ENCODE assay signal across 19 cellular contexts in genomic region chr15:99999282-100000070, GRCh38.
"Had no signal": no experiment of that assay in that cellular context is flagged by ENCODE, and none has a peak within 500 bp of the region (broad histone marks: within the 10 kb centered on the region; RNA-seq: fewer than 3 reads in every experiment).

No MANE protein-coding gene starts in this region.

- H2AFZ ChIP-seq: hepatocyte had no signal

- DNase-seq: activated CD4-positive, alpha-beta memory T cell treated with anti-CD3 and anti-CD28 coated beads, Interleukin-2, amount 10 ng/mL, durations not matched to agents 7 days and 5 days; activated CD4-positive, alpha-beta T cell treated with anti-CD3 and anti-CD28 coated beads for 4 hours; activated naive CD4-positive, alpha-beta T cell treated with anti-CD3 and anti-CD28 coated beads, Interleukin-2, amount 10 ng/mL, durations not matched to agents 7 days and 5 days; activated T-cell treated with anti-CD3 and anti-CD28 coated beads, Interleukin-2, amount 50 U/mL, for 24 hours; effector CD8-positive, alpha-beta T cell; left ventricle myocardium inferior; stimulated activated naive B cell treated with anti-CD40 and anti-IgM and Interleukin-4, amounts not matched to agents 10 μg/mL and 1 μg/mL and 100 μg/mL, for 72 hours; T-cell; uterus had no signal

- H3K27ac ChIP-seq: hepatocyte, left ventricle myocardium inferior, pancreas, thoracic aorta, uterus had no signal

- ATAC-seq: pancreas; SK-N-SH treated with all-trans-retinoic acid at 6 μM for 48 hours; stimulated activated naive B cell treated with anti-CD40 and anti-IgM and Interleukin-4, amounts not matched to agents 10 μg/mL and 1 μg/mL and 100 μg/mL, for 72 hours; T-cell; WTC11 had no signal

- H3K4me1 ChIP-seq: left ventricle myocardium inferior, pancreas, uterus had no signal

- H3K27me3 ChIP-seq: hepatocyte, pancreas, uterus had no signal

- H3K4me2 ChIP-seq: hepatocyte had no signal

- H3K36me3 Mint-ChIP-seq: activated naive CD4-positive, alpha-beta T cell treated with anti-CD3 and anti-CD28 coated beads, Interleukin-2, amount 10 ng/mL, durations not matched to agents 7 days and 5 days; stimulated activated naive B cell treated with anti-CD40 and anti-IgM and Interleukin-4, amounts not matched to agents 10 μg/mL and 1 μg/mL and 100 μg/mL, for 72 hours; WTC11 had no signal

- H3K4me3 Mint-ChIP-seq: activated CD4-positive, alpha-beta memory T cell treated with anti-CD3 and anti-CD28 coated beads, Interleukin-2, amount 10 ng/mL, durations not matched to agents 7 days and 5 days; activated naive CD4-positive, alpha-beta T cell treated with anti-CD3 and anti-CD28 coated beads, Interleukin-2, amount 10 ng/mL, durations not matched to agents 7 days and 5 days; activated T-cell treated with anti-CD3 and anti-CD28 coated beads, Interleukin-2, amount 50 U/mL, for 24 hours; dendritic cell treated with granulocyte-macrophage colony-stimulating factor and Interleukin-4, amounts not matched to agents 40 ng/mL and 50 ng/mL, for 4 days; stimulated activated naive B cell treated with anti-CD40 and anti-IgM and Interleukin-4, amounts not matched to agents 10 μg/mL and 1 μg/mL and 100 μg/mL, for 72 hours; T-cell; WTC11 had no signal

- H3K36me3 ChIP-seq: left ventricle myocardium inferior, pancreas, thoracic aorta, uterus had no signal

- H3K4me3 ChIP-seq: hepatocyte, left ventricle myocardium inferior, pancreas, thoracic aorta, uterus had no signal

- H3K27me3 Mint-ChIP-seq: activated CD4-positive, alpha-beta memory T cell treated with anti-CD3 and anti-CD28 coated beads, Interleukin-2, amount 10 ng/mL, durations not matched to agents 7 days and 5 days; activated naive CD4-positive, alpha-beta T cell treated with anti-CD3 and anti-CD28 coated beads, Interleukin-2, amount 10 ng/mL, durations not matched to agents 7 days and 5 days; activated T-cell treated with anti-CD3 and anti-CD28 coated beads, Interleukin-2, amount 50 U/mL, for 24 hours; T-cell had no signal

- FAIRE-seq: astrocyte, endothelial cell of umbilical vein, islet of Langerhans, pancreas had no signal

- H3K27ac Mint-ChIP-seq: activated CD4-positive, alpha-beta memory T cell treated with anti-CD3 and anti-CD28 coated beads, Interleukin-2, amount 10 ng/mL, durations not matched to agents 7 days and 5 days; activated naive CD4-positive, alpha-beta T cell treated with anti-CD3 and anti-CD28 coated beads, Interleukin-2, amount 10 ng/mL, durations not matched to agents 7 days and 5 days; activated T-cell treated with anti-CD3 and anti-CD28 coated beads, Interleukin-2, amount 50 U/mL, for 24 hours; activated T-helper 2 cell treated with anti-CD3 and anti-CD28 coated beads, Interferon-gamma antibody, Interleukin-2, Interleukin-4, amounts not matched to agents 10 μg/mL and 5 μg/mL and 100 μg/mL, durations not matched to agents 14 hours and 24 hours and 36 hours; dendritic cell treated with granulocyte-macrophage colony-stimulating factor and Interleukin-4, amounts not matched to agents 40 ng/mL and 50 ng/mL, for 4 days; stimulated activated naive B cell treated with anti-CD40 and anti-IgM and Interleukin-4, amounts not matched to agents 10 μg/mL and 1 μg/mL and 100 μg/mL, for 72 hours; T-cell; WTC11 had no signal

- H3K9me3 ChIP-seq: left ventricle myocardium inferior, pancreas, thoracic aorta, uterus had no signal

- H3K4me1 Mint-ChIP-seq: activated CD4-positive, alpha-beta memory T cell treated with anti-CD3 and anti-CD28 coated beads, Interleukin-2, amount 10 ng/mL, durations not matched to agents 7 days and 5 days; activated naive CD4-positive, alpha-beta T cell treated with anti-CD3 and anti-CD28 coated beads, Interleukin-2, amount 10 ng/mL, durations not matched to agents 7 days and 5 days; stimulated activated naive B cell treated with anti-CD40 and anti-IgM and Interleukin-4, amounts not matched to agents 10 μg/mL and 1 μg/mL and 100 μg/mL, for 72 hours; T-cell had no signal

- H3K9me3 Mint-ChIP-seq: activated CD4-positive, alpha-beta memory T cell treated with anti-CD3 and anti-CD28 coated beads, Interleukin-2, amount 10 ng/mL, durations not matched to agents 7 days and 5 days; activated naive CD4-positive, alpha-beta T cell treated with anti-CD3 and anti-CD28 coated beads, Interleukin-2, amount 10 ng/mL, durations not matched to agents 7 days and 5 days; activated T-cell treated with anti-CD3 and anti-CD28 coated beads, Interleukin-2, amount 50 U/mL, for 24 hours; activated T-helper 2 cell treated with anti-CD3 and anti-CD28 coated beads, Interferon-gamma antibody, Interleukin-2, Interleukin-4, amounts not matched to agents 10 μg/mL and 5 μg/mL and 100 μg/mL, durations not matched to agents 14 hours and 24 hours and 36 hours; dendritic cell treated with granulocyte-macrophage colony-stimulating factor and Interleukin-4, amounts not matched to agents 40 ng/mL and 50 ng/mL, for 4 days had no signal
